Comparison of ENCODE assay signal across 27 cellular contexts in the genomic region with DNA sequence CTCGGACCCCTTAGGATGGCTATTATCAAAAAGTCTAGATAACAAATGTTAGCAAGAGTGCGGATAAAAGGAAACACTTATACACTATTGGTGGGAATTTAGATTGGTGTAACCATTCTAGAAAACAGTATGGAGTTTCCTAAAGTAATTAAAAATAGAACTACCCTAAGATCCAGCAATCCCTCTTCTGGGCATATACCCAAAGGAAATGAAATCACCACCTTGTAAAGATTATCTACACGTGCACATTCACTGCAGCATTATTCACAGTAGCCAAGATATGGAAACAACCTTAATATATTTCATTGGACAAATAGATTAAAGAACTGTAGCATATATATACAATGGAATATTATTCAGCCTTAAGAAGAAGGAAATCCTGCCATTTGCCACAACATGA.
"Had no signal": no experiment of that assay in that cellular context is flagged by ENCODE, and none has a peak within 500 bp of the region (broad histone marks: within the 10 kb centered on the region; RNA-seq: fewer than 3 reads in every experiment).

No MANE protein-coding gene starts in this region.

- DNase-seq: activated CD4-positive, alpha-beta T cell treated with anti-CD3 and anti-CD28 coated beads for 1 hour; activated CD4-positive, alpha-beta T cell treated with anti-CD3 and anti-CD28 coated beads for 4 hours; activated CD4-positive, alpha-beta T cell treated with anti-CD3 and anti-CD28 coated beads, Interleukin-2, amount 10 ng/mL, durations not matched to agents 7 days and 5 days; activated CD4-positive, alpha-beta T cell treated with anti-CD3 and anti-CD28 coated beads, Interleukin-2, amount 50 U/mL, for 4 hours; activated CD8-positive, alpha-beta memory T cell treated with anti-CD3 and anti-CD28 coated beads for 24 hours; activated CD8-positive, alpha-beta T cell treated with anti-CD3 and anti-CD28 coated beads for 36 hours; activated effector memory CD4-positive, alpha-beta T cell treated with Interleukin-2 at 50 U/mL for 16 hours; activated gamma-delta T cell treated with Interleukin-2 at 50 U/mL for 16 hours; activated naive CD4-positive, alpha-beta T cell treated with anti-CD3 and anti-CD28 coated beads, Interleukin-2, amount 50 U/mL, for 16 hours; activated naive CD4-positive, alpha-beta T cell treated with Interleukin-2 at 50 U/mL for 16 hours; activated T-cell treated with anti-CD3 and anti-CD28 coated beads, Interleukin-2, amount 50 U/mL, for 4 hours; amniotic stem cell; anterior cingulate cortex; brain microvascular endothelial cell; caudate nucleus; cortex of kidney; dermis blood vessel endothelial cell; effector CD4-positive, alpha-beta T cell; effector memory CD8-positive, alpha-beta T cell; erythroblast; foreskin fibroblast; head of caudate nucleus; hippocampal formation; T-helper 17 cell; T1000 had no signal

- H3K4me1 ChIP-seq: esophagus muscularis mucosa had no signal

- H3K27ac ChIP-seq: brain microvascular endothelial cell, esophagus muscularis mucosa had no signal

- H3K36me3 ChIP-seq: brain microvascular endothelial cell, esophagus muscularis mucosa had no signal

- H3K27me3 ChIP-seq: brain microvascular endothelial cell, esophagus muscularis mucosa had no signal

- ATAC-seq: activated CD8-positive, alpha-beta T cell treated with anti-CD3 and anti-CD28 coated beads for 36 hours; activated T-cell treated with anti-CD3 and anti-CD28 coated beads, Interleukin-2, amount 50 U/mL, for 4 hours; activated T-helper 17 cell treated with anti-CD3 and anti-CD28 coated beads, Interleukin-2, amount 50 U/mL, for 72 hours; effector memory CD8-positive, alpha-beta T cell; T-helper 17 cell had no signal

- H3K4me3 ChIP-seq: esophagus muscularis mucosa had no signal
